In genomic region chr20:64024141-64024990, GRCh38 we compare ENCODE assay signal across 1 cellular context.
A peak's percentile ranks its signal among the peaks of the same experiment; 100 is the strongest.
TF ChIP-seq lines count a peak whose summit lies in the region.

No MANE protein-coding gene starts in this region.

TF ChIP-seq in HepG2, 621 proteins besides CTCF, POLR2A, EP300 and RAD21 (continues in another document):
- TF ChIP-seq SNAI1 (CRISPR knock-in tag; IDR thresholded peaks at IDR 0.05; ENCODE audit: borderline replicate concordance) (no peak), ATF7-NPFF (CRISPR knock-in tag; IDR thresholded peaks at IDR 0.05; ENCODE audit: low read depth) (peak; percentile 58; the same call in 1 of the 2 replicates), ZNF253 (CRISPR knock-in tag; IDR thresholded peaks at IDR 0.05; ENCODE audit: borderline replicate concordance) (peak; percentile 77; the same call in 1 of the 2 replicates), IRF2 (CRISPR knock-in tag; IDR thresholded peaks at IDR 0.05) (peak; percentile 52; the same call in 1 of the 2 replicates), CSRNP1 (CRISPR knock-in tag; IDR thresholded peaks at IDR 0.05) (peak; percentile 92), ZNF563 (CRISPR knock-in tag; IDR thresholded peaks at IDR 0.05) (peak; percentile 32; the same call in 1 of the 2 replicates), MEIS1 (CRISPR knock-in tag; IDR thresholded peaks at IDR 0.05; ENCODE audit: borderline replicate concordance) (peak; percentile 53; the same call in 1 of the 2 replicates), MXD4 (CRISPR knock-in tag; IDR thresholded peaks at IDR 0.05) (peak; percentile 77; the same call in 1 of the 2 replicates), ZFP36 (IDR thresholded peaks at IDR 0.05; ENCODE audit: borderline replicate concordance, low read depth, low read length, partially characterized antibody) (no peak), ATM (IDR thresholded peaks at IDR 0.05; ENCODE audit: borderline replicate concordance) (no peak), HMG20B (CRISPR knock-in tag; conservative IDR thresholded peaks at IDR 0.05) (0 out of 2 replicates have a peak, but pooled peaks have one; percentile 32), FOXA1 (IDR thresholded peaks at IDR 0.05) (0 out of 2 replicates have a peak, but pooled peaks have one; percentile 7), FOXA1 (CRISPR knock-in tag; IDR thresholded peaks at IDR 0.05) (no peak), KDM6A (CRISPR knock-in tag; IDR thresholded peaks at IDR 0.05; ENCODE audit: low read depth) (peak; percentile 79; the same call in 1 of the 2 replicates), E2F5 (CRISPR knock-in tag; conservative IDR thresholded peaks at IDR 0.05) (peak; percentile 57; the same call in 1 of the 2 replicates), RFX3 (CRISPR knock-in tag; IDR thresholded peaks at IDR 0.05) (no peak), ZNF234 (CRISPR knock-in tag; conservative IDR thresholded peaks at IDR 0.05) (no peak), PPARG (CRISPR knock-in tag; conservative IDR thresholded peaks at IDR 0.05) (peak; percentile 73), ZNF282 (IDR thresholded peaks at IDR 0.05; ENCODE audit: partially characterized antibody) (no peak), ZNF333 (CRISPR knock-in tag; IDR thresholded peaks at IDR 0.05; ENCODE audit: borderline replicate concordance) (0 out of 2 replicates have a peak, but pooled peaks have one; percentile 15), GTF3A (CRISPR knock-in tag; conservative IDR thresholded peaks at IDR 0.05) (peak; percentile 78; the same call in 1 of the 2 replicates), ZNF704 (CRISPR knock-in tag; IDR thresholded peaks at IDR 0.05; ENCODE audit: borderline replicate concordance) (0 out of 2 replicates have a peak, but pooled peaks have one; percentile 12), ZNF263 (CRISPR knock-in tag; IDR thresholded peaks at IDR 0.05) (peak; percentile 71), MED8 (CRISPR knock-in tag; IDR thresholded peaks at IDR 0.05; ENCODE audit: insufficient replicate concordance) (peak; percentile 91), PAWR (CRISPR knock-in tag; IDR thresholded peaks at IDR 0.05; ENCODE audit: borderline replicate concordance) (peak; percentile 89; the same call in 1 of the 2 replicates), THAP11 (CRISPR knock-in tag; IDR thresholded peaks at IDR 0.05) (peak; percentile 73; the same call in 1 of the 2 replicates), MIER3 (CRISPR knock-in tag; IDR thresholded peaks at IDR 0.05; ENCODE audit: borderline replicate concordance) (no peak), FOXJ3 (CRISPR knock-in tag; IDR thresholded peaks at IDR 0.05; ENCODE audit: borderline replicate concordance) (no peak; the same call in 1 of the 2 replicates), HNRNPLL (IDR thresholded peaks at IDR 0.05; ENCODE audit: low read depth, low read length, poor library complexity, severe bottlenecking) (peak; percentile 46), ATAD3A (CRISPR knock-in tag; IDR thresholded peaks at IDR 0.05) (peak; percentile 88; the same call in 1 of the 2 replicates), AFF4 (CRISPR knock-in tag; IDR thresholded peaks at IDR 0.05) (peak; percentile 36), RELA (CRISPR knock-in tag; IDR thresholded peaks at IDR 0.05) (no peak), GLI4 (CRISPR knock-in tag; IDR thresholded peaks at IDR 0.05; ENCODE audit: borderline replicate concordance) (peak; percentile 72; the same call in 1 of the 2 replicates), ZNF446 (CRISPR knock-in tag; IDR thresholded peaks at IDR 0.05) (no peak), SUZ12 (IDR thresholded peaks at IDR 0.05; ENCODE audit: low read depth, low read length) (no peak), CC2D1A (CRISPR knock-in tag; IDR thresholded peaks at IDR 0.05) (no peak), HOXA5 (CRISPR knock-in tag; IDR thresholded peaks at IDR 0.05) (peak; percentile 7; the same call in 1 of the 2 replicates), FOXC1 (CRISPR knock-in tag; IDR thresholded peaks at IDR 0.05; ENCODE audit: borderline replicate concordance) (peak; percentile 64; the same call in 1 of the 2 replicates), SKI (IDR thresholded peaks at IDR 0.05; ENCODE audit: partially characterized antibody) (peak; percentile 87), MAX (IDR thresholded peaks at IDR 0.05) (peak; percentile 91), SMAD3 (CRISPR knock-in tag; IDR thresholded peaks at IDR 0.05) (no peak; the same call in 1 of the 2 replicates), TEAD3 (CRISPR knock-in tag; optimal IDR thresholded peaks at IDR 0.05; ENCODE audit: borderline replicate concordance) (peak; percentile 89), ZNF224 (CRISPR knock-in tag; IDR thresholded peaks at IDR 0.05) (peak; percentile 51; the same call in 1 of the 2 replicates), ZNF567 (CRISPR knock-in tag; IDR thresholded peaks at IDR 0.05; ENCODE audit: borderline replicate concordance) (0 out of 2 replicates have a peak, but pooled peaks have one; percentile 17), ZNF781 (CRISPR knock-in tag; IDR thresholded peaks at IDR 0.05; ENCODE audit: borderline replicate concordance, not compliant biosample characterization) (peak; percentile 21), MAZ (IDR thresholded peaks at IDR 0.05; ENCODE audit: borderline replicate concordance, low read depth, low read length) (no peak), MAZ (CRISPR knock-in tag; IDR thresholded peaks at IDR 0.05; ENCODE audit: low read depth) (peak; percentile 60; the same call in 1 of the 2 replicates), ZKSCAN1 (IDR thresholded peaks at IDR 0.05; ENCODE audit: low read length) (0 out of 2 replicates have a peak, but pooled peaks have one; percentile 10), ZNF724P (CRISPR knock-in tag; IDR thresholded peaks at IDR 0.05; ENCODE audit: borderline replicate concordance) (peak; percentile 25; the same call in 1 of the 2 replicates), ZNF12 (CRISPR knock-in tag; IDR thresholded peaks at IDR 0.05) (peak; percentile 57; the same call in 1 of the 2 replicates), KLF13 (CRISPR knock-in tag; IDR thresholded peaks at IDR 0.05) (0 out of 2 replicates have a peak, but pooled peaks have one; percentile 76), HDAC1 (CRISPR knock-in tag; IDR thresholded peaks at IDR 0.05) (peak; percentile 84), KAT7 (CRISPR knock-in tag; IDR thresholded peaks at IDR 0.05; ENCODE audit: borderline replicate concordance) (no peak), STAT5B (CRISPR knock-in tag; IDR thresholded peaks at IDR 0.05) (no peak), AGO1 (IDR thresholded peaks at IDR 0.05; ENCODE audit: low read depth, low read length, poor library complexity, severe bottlenecking) (peak; percentile 51), ATRX (CRISPR knock-in tag; IDR thresholded peaks at IDR 0.05; ENCODE audit: borderline replicate concordance) (peak; percentile 93; the same call in 1 of the 2 replicates)
- TF ChIP-seq, protein P1, sequence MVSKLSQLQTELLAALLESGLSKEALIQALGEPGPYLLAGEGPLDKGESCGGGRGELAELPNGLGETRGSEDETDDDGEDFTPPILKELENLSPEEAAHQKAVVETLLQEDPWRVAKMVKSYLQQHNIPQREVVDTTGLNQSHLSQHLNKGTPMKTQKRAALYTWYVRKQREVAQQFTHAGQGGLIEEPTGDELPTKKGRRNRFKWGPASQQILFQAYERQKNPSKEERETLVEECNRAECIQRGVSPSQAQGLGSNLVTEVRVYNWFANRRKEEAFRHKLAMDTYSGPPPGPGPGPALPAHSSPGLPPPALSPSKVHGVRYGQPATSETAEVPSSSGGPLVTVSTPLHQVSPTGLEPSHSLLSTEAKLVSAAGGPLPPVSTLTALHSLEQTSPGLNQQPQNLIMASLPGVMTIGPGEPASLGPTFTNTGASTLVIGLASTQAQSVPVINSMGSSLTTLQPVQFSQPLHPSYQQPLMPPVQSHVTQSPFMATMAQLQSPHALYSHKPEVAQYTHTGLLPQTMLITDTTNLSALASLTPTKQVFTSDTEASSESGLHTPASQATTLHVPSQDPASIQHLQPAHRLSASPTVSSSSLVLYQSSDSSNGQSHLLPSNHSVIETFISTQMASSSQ (IDR thresholded peaks at IDR 0.05; ENCODE audit: low read depth) = peak; percentile 98
- TF ChIP-seq, protein P1 (CRISPR knock-in tag; IDR thresholded peaks at IDR 0.05; ENCODE audit: borderline replicate concordance) = peak; percentile 100
